In the genomic region with DNA sequence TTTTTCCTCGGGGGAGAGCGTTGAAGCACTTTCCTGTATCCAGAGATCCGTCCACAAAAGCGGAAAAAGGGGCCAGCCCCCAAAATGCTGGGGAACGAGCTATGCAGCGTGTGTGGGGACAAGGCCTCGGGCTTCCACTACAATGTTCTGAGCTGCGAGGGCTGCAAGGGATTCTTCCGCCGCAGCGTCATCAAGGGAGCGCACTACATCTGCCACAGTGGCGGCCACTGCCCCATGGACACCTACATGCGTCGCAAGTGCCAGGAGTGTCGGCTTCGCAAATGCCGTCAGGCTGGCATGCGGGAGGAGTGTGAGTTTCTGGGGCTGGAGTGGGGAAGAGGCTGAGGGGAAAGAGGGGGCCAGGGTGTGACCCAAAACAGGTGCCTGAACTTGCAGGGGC, we compare ENCODE assay signal across 1 cellular context.
TF ChIP-seq lines count a peak whose summit lies in the region.

No MANE protein-coding gene starts in this region.

TF ChIP-seq in GM23338, 12 proteins besides CTCF, POLR2A, EP300 and RAD21:
- no peak for TF ChIP-seq EZH2 (IDR thresholded peaks at IDR 0.05; ENCODE audit: low read depth, unreplicated experiment)
- no peak for TF ChIP-seq POLR2AphosphoS5 (IDR thresholded peaks at IDR 0.05; ENCODE audit: low read depth)
- TF ChIP-seq NANOG (IDR thresholded peaks at IDR 0.05; ENCODE audit: borderline replicate concordance), result no peak
- TF ChIP-seq, protein P1, sequence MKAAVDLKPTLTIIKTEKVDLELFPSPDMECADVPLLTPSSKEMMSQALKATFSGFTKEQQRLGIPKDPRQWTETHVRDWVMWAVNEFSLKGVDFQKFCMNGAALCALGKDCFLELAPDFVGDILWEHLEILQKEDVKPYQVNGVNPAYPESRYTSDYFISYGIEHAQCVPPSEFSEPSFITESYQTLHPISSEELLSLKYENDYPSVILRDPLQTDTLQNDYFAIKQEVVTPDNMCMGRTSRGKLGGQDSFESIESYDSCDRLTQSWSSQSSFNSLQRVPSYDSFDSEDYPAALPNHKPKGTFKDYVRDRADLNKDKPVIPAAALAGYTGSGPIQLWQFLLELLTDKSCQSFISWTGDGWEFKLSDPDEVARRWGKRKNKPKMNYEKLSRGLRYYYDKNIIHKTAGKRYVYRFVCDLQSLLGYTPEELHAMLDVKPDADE (IDR thresholded peaks at IDR 0.05), result no peak
- no peak for TF ChIP-seq EZH2phosphoT487 (IDR thresholded peaks at IDR 0.05; ENCODE audit: unreplicated experiment)
- TF ChIP-seq, protein P2, sequence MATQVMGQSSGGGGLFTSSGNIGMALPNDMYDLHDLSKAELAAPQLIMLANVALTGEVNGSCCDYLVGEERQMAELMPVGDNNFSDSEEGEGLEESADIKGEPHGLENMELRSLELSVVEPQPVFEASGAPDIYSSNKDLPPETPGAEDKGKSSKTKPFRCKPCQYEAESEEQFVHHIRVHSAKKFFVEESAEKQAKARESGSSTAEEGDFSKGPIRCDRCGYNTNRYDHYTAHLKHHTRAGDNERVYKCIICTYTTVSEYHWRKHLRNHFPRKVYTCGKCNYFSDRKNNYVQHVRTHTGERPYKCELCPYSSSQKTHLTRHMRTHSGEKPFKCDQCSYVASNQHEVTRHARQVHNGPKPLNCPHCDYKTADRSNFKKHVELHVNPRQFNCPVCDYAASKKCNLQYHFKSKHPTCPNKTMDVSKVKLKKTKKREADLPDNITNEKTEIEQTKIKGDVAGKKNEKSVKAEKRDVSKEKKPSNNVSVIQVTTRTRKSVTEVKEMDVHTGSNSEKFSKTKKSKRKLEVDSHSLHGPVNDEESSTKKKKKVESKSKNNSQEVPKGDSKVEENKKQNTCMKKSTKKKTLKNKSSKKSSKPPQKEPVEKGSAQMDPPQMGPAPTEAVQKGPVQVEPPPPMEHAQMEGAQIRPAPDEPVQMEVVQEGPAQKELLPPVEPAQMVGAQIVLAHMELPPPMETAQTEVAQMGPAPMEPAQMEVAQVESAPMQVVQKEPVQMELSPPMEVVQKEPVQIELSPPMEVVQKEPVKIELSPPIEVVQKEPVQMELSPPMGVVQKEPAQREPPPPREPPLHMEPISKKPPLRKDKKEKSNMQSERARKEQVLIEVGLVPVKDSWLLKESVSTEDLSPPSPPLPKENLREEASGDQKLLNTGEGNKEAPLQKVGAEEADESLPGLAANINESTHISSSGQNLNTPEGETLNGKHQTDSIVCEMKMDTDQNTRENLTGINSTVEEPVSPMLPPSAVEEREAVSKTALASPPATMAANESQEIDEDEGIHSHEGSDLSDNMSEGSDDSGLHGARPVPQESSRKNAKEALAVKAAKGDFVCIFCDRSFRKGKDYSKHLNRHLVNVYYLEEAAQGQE (IDR thresholded peaks at IDR 0.05; ENCODE audit: unreplicated experiment), result no peak
